In genomic region chr9:134378901-134379338, GRCh38 we compare ENCODE assay signal across 9 cellular contexts. TPM values are rescaled to one million over a fixed set of nuclear protein-coding genes. Genes with fewer than 3 reads are reported as not detected.
DNase-seq lines count a peak whose midpoint lies in the region; FAIRE-seq lines count a peak whose summit lies in the region.
"Had no signal": no experiment of that assay in that cellular context is flagged by ENCODE, and none has a peak within 500 bp of the region (broad histone marks: within the 10 kb centered on the region; RNA-seq: fewer than 3 reads in every experiment).

No MANE protein-coding gene starts in this region.

- no peaks in the 10 kb centered on the region for H3K9me3 ChIP-seq in MG63

- intact Hi-C loops in dendritic cell treated with granulocyte-macrophage colony-stimulating factor and Interleukin-4, amounts not matched to agents 40 ng/mL and 50 ng/mL, for 4 days (cut with micrococcal nuclease), result loop anchor here (1.0 kb wide), 1 partner anchor 7 kb away; no protein-coding TSS in a partner anchor

- H3K27me3 Mint-ChIP-seq in dendritic cell treated with granulocyte-macrophage colony-stimulating factor and Interleukin-4, amounts not matched to agents 40 ng/mL and 50 ng/mL, for 4 days, result no peaks in the 10 kb centered on the region

- no peaks in the 10 kb centered on the region for H3K9me3 Mint-ChIP-seq in dendritic cell treated with granulocyte-macrophage colony-stimulating factor and Interleukin-4, amounts not matched to agents 40 ng/mL and 50 ng/mL, for 4 days

- H3K4me1 Mint-ChIP-seq in dendritic cell treated with granulocyte-macrophage colony-stimulating factor and Interleukin-4, amounts not matched to agents 40 ng/mL and 50 ng/mL, for 4 days (ENCODE audit: low read depth), result peaks cover 97% of the 10 kb centered on the region

- no peak overlapping the region for H3K4me3 ChIP-seq in MG63
- H3K4me3 ChIP-seq in H7 (ENCODE audit: insufficient read depth, low read depth, low read length), result no peak overlapping the region

- DNase-seq in 8988T (peak; percentile 83), MG63 (peak; percentile 85), medulla oblongata (ENCODE audit: extremely low spot score) (peak; percentile 72), H7 (no peak), HTR-8/SVneo (ENCODE audit: insufficient read length, low spot score) (no peak), superior temporal gyrus (ENCODE audit: extremely low spot score) (no peak)
- no peak for DNase-seq in stimulated activated CD4-positive, alpha-beta T cell treated with anti-CD3 and anti-CD28 coated beads, Interleukin-1b, Interleukin-23, amount 100 ng/mL, for 48 hours
- DNase-seq: NCI-H1092 had no signal

- no peak for FAIRE-seq in HTR-8/SVneo (lab: Jason Lieb, UNC)

- H3K27ac Mint-ChIP-seq in dendritic cell treated with granulocyte-macrophage colony-stimulating factor and Interleukin-4, amounts not matched to agents 40 ng/mL and 50 ng/mL, for 4 days, result peak overlapping the region; percentile 96

- H3K36me3 ChIP-seq in MG63 (no peaks in the 10 kb centered on the region), H7 (replicated peaks; ENCODE audit: control insufficient read depth, insufficient read depth, low read length) (no peaks in the 10 kb centered on the region)

- H3K4me3 Mint-ChIP-seq in dendritic cell treated with granulocyte-macrophage colony-stimulating factor and Interleukin-4, amounts not matched to agents 40 ng/mL and 50 ng/mL, for 4 days, result no peak overlapping the region

- H3K27me3 ChIP-seq in MG63 (no peaks in the 10 kb centered on the region), H7 (ENCODE audit: control insufficient read depth, insufficient read depth, low read length) (no peaks in the 10 kb centered on the region)

- peaks cover 91% of the 10 kb centered on the region for H3K36me3 Mint-ChIP-seq in dendritic cell treated with granulocyte-macrophage colony-stimulating factor and Interleukin-4, amounts not matched to agents 40 ng/mL and 50 ng/mL, for 4 days (ENCODE audit: low read depth)

RNA-seq across cellular contexts. Expression of gene RXRA, which starts 52.7 kb away (rescaled TPM):
- 18.2 and 40.5 TPM in 2 replicates for total RNA-seq in MG63 (2014; rRNA removed; shearing (Covaris generic); ENCODE audit: low replicate concordance)
- 17.7 and 23.2 TPM in 2 replicates for total RNA-seq in H7 (2014; rRNA removed; shearing (Covaris generic))

Comparison
In these comparisons a context has a peak if more than half of its experiments do, and no peak if none do; other contexts are left out.
1. DNase-seq: peak in 8988T (single experiment), MG63 (single experiment) and medulla oblongata (single experiment); none in H7 (single experiment), stimulated activated CD4-positive, alpha-beta T cell treated with anti-CD3 and anti-CD28 coated beads, Interleukin-1b, Interleukin-23, amount 100 ng/mL, for 48 hours (single experiment), HTR-8/SVneo (single experiment) and superior temporal gyrus (single experiment).